Comparison of ENCODE assay signal across 13 cellular contexts in the genomic region with DNA sequence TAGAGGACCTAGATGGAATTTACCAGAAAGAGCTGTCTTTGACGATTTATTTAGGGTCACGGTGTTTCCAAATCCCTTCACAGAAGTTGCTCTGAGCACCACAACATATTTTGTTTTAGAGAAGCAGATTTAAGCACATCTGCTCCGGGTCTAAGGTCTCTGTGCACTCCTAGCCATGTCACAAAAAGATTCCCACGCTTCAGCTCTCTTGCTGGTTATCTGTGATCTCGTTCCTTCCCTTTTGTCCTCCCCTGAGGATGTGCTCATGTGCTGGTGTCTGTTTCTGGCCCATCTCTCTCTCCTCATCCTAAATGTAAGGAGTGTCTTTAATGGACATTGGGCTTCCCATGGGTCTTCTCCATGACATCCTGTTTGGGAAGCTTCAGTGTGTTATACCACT. TPM values are rescaled to one million over a fixed set of nuclear protein-coding genes. Genes with fewer than 3 reads are reported as not detected.
DNase-seq lines count a peak whose midpoint lies in the region; ATAC-seq, FAIRE-seq and TF ChIP-seq lines count a peak whose summit lies in the region.
"Had no signal": no experiment of that assay in that cellular context is flagged by ENCODE, and none has a peak within 500 bp of the region (broad histone marks: within the 10 kb centered on the region; RNA-seq: fewer than 3 reads in every experiment).

No MANE protein-coding gene starts in this region.

- TF ChIP-seq CTCF in coronary artery (IDR thresholded peaks at IDR 0.05) (no peak), right lobe of liver (IDR thresholded peaks at IDR 0.05) (no peak)

- no peaks in the 10 kb centered on the region; a peak in 1 of 22 replicates for H3K9me3 ChIP-seq in BLaER1 treated with 17β-estradiol and CSF1 and Interleukin-3, amounts not matched to agents 10 nM and 100 nM (replicated peaks in 1 of 11)
- H3K9me3 ChIP-seq in right lobe of liver (no peaks in the 10 kb centered on the region), skeletal muscle satellite cell (replicated peaks; ENCODE audit: low read length) (no peaks in the 10 kb centered on the region)

- peak overlapping the region in 5 of 11 experiments; percentile 9 to 44 (median 23); a peak in 5 of 22 replicates for H3K27ac ChIP-seq in BLaER1 treated with 17β-estradiol and CSF1 and Interleukin-3, amounts not matched to agents 10 nM and 100 nM
- H3K27ac ChIP-seq in coronary artery (peak overlapping the region; percentile 50 to 58), right lobe of liver (peak overlapping the region in 2 of 3 donors; percentile 48 to 59)

- H4K20me1 ChIP-seq in BLaER1 treated with 17β-estradiol and CSF1 and Interleukin-3, amounts not matched to agents 10 nM and 100 nM, result no peaks in the 10 kb centered on the region

- no peaks in the 10 kb centered on the region for H3K36me3 ChIP-seq in BLaER1 treated with 17β-estradiol and CSF1 and Interleukin-3, amounts not matched to agents 10 nM and 100 nM
- H3K36me3 ChIP-seq in right lobe of liver (no peaks in the 10 kb centered on the region), skeletal muscle satellite cell (ENCODE audit: insufficient read depth, low read length) (no peaks in the 10 kb centered on the region)

- no peak overlapping the region for H3K4me3 ChIP-seq in BLaER1 treated with 17β-estradiol and CSF1 and Interleukin-3, amounts not matched to agents 10 nM and 100 nM
- H3K4me3 ChIP-seq in coronary artery (no peak overlapping the region), right lobe of liver (no peak overlapping the region), skeletal muscle satellite cell (ENCODE audit: low read length) (no peak overlapping the region)
- H3K4me3 ChIP-seq: skin epidermis had no signal

- no peak overlapping the region for H3K9ac ChIP-seq in BLaER1 treated with 17β-estradiol and CSF1 and Interleukin-3, amounts not matched to agents 10 nM and 100 nM
- H3K9ac ChIP-seq in skeletal muscle satellite cell (ENCODE audit: low read depth, low read length), result peak overlapping the region; percentile 70

- no peak for ATAC-seq in right lobe of liver
- no peak for ATAC-seq in GM21515 (IDR thresholded peaks at IDR 0.05; ENCODE audit: unreplicated experiment)
- no peak for ATAC-seq in GM18873 (IDR thresholded peaks at IDR 0.05; ENCODE audit: low FRiP score, unreplicated experiment)

- DNase-seq in coronary artery (ENCODE audit: low spot score) (no peak), right lobe of liver (no peak), frontal cortex (ENCODE audit: low spot score in 2 of 2) (no peak), ureter (ENCODE audit: low spot score) (no peak)
- DNase-seq: activated CD8-positive, alpha-beta memory T cell treated with anti-CD3 and anti-CD28 coated beads for 24 hours; DMS79; NCI-H1694; NCI-H774 had no signal

- no peak for FAIRE-seq in frontal cortex (lab: Jason Lieb, UNC)

- WGBS in right lobe of liver (ENCODE audit: insufficient coverage, low coverage, low lambda C conversion rate, missing lambda C conversion rate), result 80% methylated on average over 4 of the region's 5 CpGs

- intact Hi-C loops in right lobe of liver (cut with DNase I), result no loop called here

- peaks cover 9 to 35% (median 15%) of the 10 kb centered on the region in 10 experiments; a peak in 18 of 20 replicates for H3K4me1 ChIP-seq in BLaER1 treated with 17β-estradiol and CSF1 and Interleukin-3, amounts not matched to agents 10 nM and 100 nM
- H3K4me1 ChIP-seq in right lobe of liver (peaks cover 0 to 26% (median 12%) of the 10 kb centered on the region in 4 donors), skeletal muscle satellite cell (ENCODE audit: control insufficient read depth, insufficient read depth, low read length) (peaks cover 28% of the 10 kb centered on the region)

- no peaks in the 10 kb centered on the region for H3K27me3 ChIP-seq in BLaER1 treated with 17β-estradiol and CSF1 and Interleukin-3, amounts not matched to agents 10 nM and 100 nM
- H3K27me3 ChIP-seq in right lobe of liver, result no peaks in the 10 kb centered on the region
- no peaks in the 10 kb centered on the region for H3K27me3 ChIP-seq in skeletal muscle satellite cell (ENCODE audit: control insufficient read depth, insufficient read depth, low read length)

- no peak for TF ChIP-seq POLR2A in right lobe of liver (IDR thresholded peaks at IDR 0.05)

- H3K4me2 ChIP-seq in BLaER1 treated with 17β-estradiol and CSF1 and Interleukin-3, amounts not matched to agents 10 nM and 100 nM, result peak overlapping the region; percentile 28 to 73 (median 41); a peak in 21 of 22 replicates
- H3K4me2 ChIP-seq in skeletal muscle satellite cell (ENCODE audit: low read length), result no peak overlapping the region

RNA-seq across cellular contexts. Expression of a gene that starts 53.7 kb away (rescaled TPM):
- total RNA-seq in right lobe of liver (10 to 100 TPM; 31.4 to 47.6 (median 43.2) TPM), frontal cortex (30.6 TPM), ureter (20.0 TPM)
- 124 and 131 TPM in 2 replicates for total RNA-seq in skeletal muscle satellite cell (2012; rRNA removed)
